8 cellular contexts compared by ENCODE assay signal in genomic region chr11:14499560-14500180, GRCh38. TPM values are rescaled to one million over a fixed set of nuclear protein-coding genes. Genes with fewer than 3 reads are reported as not detected.
DNase-seq lines count a peak whose midpoint lies in the region; ATAC-seq and TF ChIP-seq lines count a peak whose summit lies in the region.

Gene COPB1, minus strand, starts transcription at chr11:14499811. Its CDS starts 883 bp downstream, at chr11:14498928.

- H3K4me1 Mint-ChIP-seq in T-helper 1 cell treated with Interleukin-12 subunit alpha and Interleukin-12 subunit beta and Interleukin-4 antibody, amounts not matched to agents 30 μg/mL and 1 μg/mL, for 36 hours (ENCODE audit: low read depth) = peaks cover 32% of the 10 kb centered on the region

- intact Hi-C loops in uterus (cut with DNase I; ENCODE audit: low total_unique reads) = no loop called here

- no peaks in the 10 kb centered on the region for H3K9me3 ChIP-seq in right atrium auricular region
- no peaks in the 10 kb centered on the region for H3K9me3 ChIP-seq in uterus

- H3K27ac ChIP-seq in right atrium auricular region = peak within 1 kb of the TSS; percentile 82 to 95
- H3K27ac ChIP-seq in uterus = peak within 1 kb of the TSS; percentile 90 to 97

- no peaks in the 10 kb centered on the region for H3K27me3 Mint-ChIP-seq in T-helper 1 cell treated with Interleukin-12 subunit alpha and Interleukin-12 subunit beta and Interleukin-4 antibody, amounts not matched to agents 30 μg/mL and 1 μg/mL, for 36 hours (ENCODE audit: low read depth)

- TF ChIP-seq CTCF in GM13977 (IDR thresholded peaks at IDR 0.05; ENCODE audit: extremely low read depth, insufficient read depth, missing control alignments) (no peak), right atrium auricular region (IDR thresholded peaks at IDR 0.05) (no peak), uterus (IDR thresholded peaks at IDR 0.05) (peak in 2 of 4 experiments; percentile 5 to 24)

- H3K9me3 Mint-ChIP-seq in T-helper 1 cell treated with Interleukin-12 subunit alpha and Interleukin-12 subunit beta and Interleukin-4 antibody, amounts not matched to agents 30 μg/mL and 1 μg/mL, for 36 hours = no peaks in the 10 kb centered on the region

- in situ Hi-C loops in GM13977 (cut with MboI; ENCODE audit: low pct_unique_long_range_greater_than_20kb, low sequenced_read_pairs, unreplicated experiment) = no loop called here

- DNase-seq in GM13977 (ENCODE audit: low spot score) (peak; percentile 84), NCI-H1694 (lab: John Stamatoyannopoulos, UW) (peak; percentile 50), amniotic stem cell (lab: John Stamatoyannopoulos, UW) (peak; percentile 89), right atrium auricular region (ENCODE audit: low spot score) (peak; percentile 91), pulmonary artery endothelial cell (ENCODE audit: low read depth, low spot score) (peak; percentile 80), uterus (peak; percentile 86 to 90)

- peaks cover 39% of the 10 kb centered on the region for H3K36me3 ChIP-seq in right atrium auricular region
- no peaks in the 10 kb centered on the region for H3K36me3 ChIP-seq in uterus

- H3K4me1 ChIP-seq in right atrium auricular region (peaks cover 0 to 30% of the 10 kb centered on the region in 2 donors), uterus (peaks cover 3 to 9% of the 10 kb centered on the region in 2 donors)

- H3K4me3 ChIP-seq in right atrium auricular region (peak within 1 kb of the TSS; percentile 68 to 88), uterus (peak within 1 kb of the TSS; percentile 76 to 91)

- ATAC-seq in HG02884 (IDR thresholded peaks at IDR 0.05; ENCODE audit: unreplicated experiment) = peak; percentile 88

- peak; percentile 48 to 76 for TF ChIP-seq POLR2A in uterus (IDR thresholded peaks at IDR 0.05)

- peak within 1 kb of the TSS; percentile 94 for H3K4me3 Mint-ChIP-seq in T-helper 1 cell treated with Interleukin-12 subunit alpha and Interleukin-12 subunit beta and Interleukin-4 antibody, amounts not matched to agents 30 μg/mL and 1 μg/mL, for 36 hours

- H3K27me3 ChIP-seq in right atrium auricular region = no peaks in the 10 kb centered on the region
- H3K27me3 ChIP-seq in uterus = no peaks in the 10 kb centered on the region

- H3K27ac Mint-ChIP-seq in T-helper 1 cell treated with Interleukin-12 subunit alpha and Interleukin-12 subunit beta and Interleukin-4 antibody, amounts not matched to agents 30 μg/mL and 1 μg/mL, for 36 hours = peak within 1 kb of the TSS; percentile 92

- H3K36me3 Mint-ChIP-seq in T-helper 1 cell treated with Interleukin-12 subunit alpha and Interleukin-12 subunit beta and Interleukin-4 antibody, amounts not matched to agents 30 μg/mL and 1 μg/mL, for 36 hours (ENCODE audit: low read depth) = peaks cover 40% of the 10 kb centered on the region

RNA-seq across cellular contexts. Expression of gene COPB1, which starts in this region (rescaled TPM):
- total RNA-seq in right atrium auricular region (10 to 100 TPM; 61.0 to 61.3 TPM), pulmonary artery endothelial cell (260 and 270 TPM in 2 replicates), uterus (100 to 1,000 TPM in 2 of 4 donors, 10 to 100 TPM in 2; 73.3 to 279 (median 94.8) TPM)

Comparison
In these comparisons a context has a peak if more than half of its experiments do, and no peak if none do; other contexts are left out.
1. Peak in every context shown above with its lines: DNase-seq, ATAC-seq, H3K4me3 ChIP-seq and H3K27ac ChIP-seq.